Comparison of ENCODE assay signal across 1 cellular context in the genomic region with DNA sequence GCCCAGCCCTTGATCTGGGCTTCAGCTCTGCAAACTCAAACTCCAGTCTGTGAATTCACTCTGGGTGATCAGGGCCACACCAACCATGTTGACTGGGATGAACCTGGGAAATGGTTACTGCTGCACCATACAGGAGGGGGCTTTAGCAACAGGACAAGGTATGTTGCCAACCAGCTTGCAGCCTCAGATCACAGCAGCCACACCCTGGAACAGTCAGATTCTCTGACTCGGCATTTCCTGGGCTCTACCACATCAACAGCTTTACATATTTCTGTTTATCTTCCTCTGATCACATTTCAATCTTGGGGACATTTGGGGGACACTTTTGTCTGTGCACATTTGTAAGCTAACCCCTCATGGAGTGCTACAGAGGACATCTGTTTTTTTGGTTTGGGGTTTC.
TF ChIP-seq lines count a peak whose summit lies in the region.

No MANE protein-coding gene starts in this region.

TF ChIP-seq in GM23338, 12 proteins besides CTCF, POLR2A, EP300 and RAD21 (continued from another document):
- no peak for TF ChIP-seq ZNF462 (CRISPR knock-in tag; IDR thresholded peaks at IDR 0.05)
- no peak for TF ChIP-seq ETS1 (IDR thresholded peaks at IDR 0.05)
- TF ChIP-seq NANOG (IDR thresholded peaks at IDR 0.05; ENCODE audit: borderline replicate concordance): no peak
- TF ChIP-seq POLR2AphosphoS5 (IDR thresholded peaks at IDR 0.05; ENCODE audit: low read depth): no peak
- no peak for TF ChIP-seq REST (IDR thresholded peaks at IDR 0.05; ENCODE audit: unreplicated experiment)
- no peak for TF ChIP-seq EZH2phosphoT487 (IDR thresholded peaks at IDR 0.05; ENCODE audit: unreplicated experiment)
- no peak for TF ChIP-seq CREB1 (CRISPR knock-in tag; IDR thresholded peaks at IDR 0.05; ENCODE audit: low read depth)
- no peak for TF ChIP-seq JUNB (IDR thresholded peaks at IDR 0.05; ENCODE audit: unreplicated experiment)
- TF ChIP-seq STAT1 (IDR thresholded peaks at IDR 0.05; ENCODE audit: unreplicated experiment): no peak
- no peak for TF ChIP-seq ZNF331 (CRISPR knock-in tag; IDR thresholded peaks at IDR 0.05; ENCODE audit: low read depth)
- TF ChIP-seq EZH2 (IDR thresholded peaks at IDR 0.05; ENCODE audit: low read depth, unreplicated experiment): no peak
